Comparison of ENCODE assay signal across 2 cellular contexts in genomic region chr17:46254215-46254614, GRCh38.
TF ChIP-seq lines count a peak whose summit lies in the region.

No MANE protein-coding gene starts in this region.

TF ChIP-seq in A549, 52 proteins besides CTCF, POLR2A, EP300 and RAD21:
- TF ChIP-seq ZC3H11A (IDR thresholded peaks at IDR 0.05), result peak; percentile 95

TF ChIP-seq in HEK293, 187 proteins besides CTCF, POLR2A, EP300 and RAD21:
- TF ChIP-seq ZNF518A (tag by site-specific recombination; conservative IDR thresholded peaks at IDR 0.05; ENCODE audit: low read depth), result peak; percentile 47
- TF ChIP-seq ZNF394 (tag by site-specific recombination; IDR thresholded peaks at IDR 0.05; ENCODE audit: borderline replicate concordance), result peak; percentile 41; the same call in 1 of the 2 replicates
- peak; percentile 13; the same call in 1 of the 2 replicates for TF ChIP-seq ZNF426 (tag by site-specific recombination; IDR thresholded peaks at IDR 0.05)
